8 cellular contexts compared by ENCODE assay signal in genomic region chr6:100116409-100117194, GRCh38.
DNase-seq lines count a peak whose midpoint lies in the region; FAIRE-seq and TF ChIP-seq lines count a peak whose summit lies in the region.

No MANE protein-coding gene starts in this region.

- TF ChIP-seq POLR2A in H54 (IDR thresholded peaks at IDR 0.05; ENCODE audit: low read depth, low read length) (no peak), NB4 (IDR thresholded peaks at IDR 0.05; ENCODE audit: extremely low read depth, insufficient read length) (no peak)

- no peak for TF ChIP-seq EP300 in neural cell (conservative IDR thresholded peaks at IDR 0.05; ENCODE audit: poor library complexity, severe bottlenecking)

- H3K27me3 ChIP-seq in neural cell (ENCODE audit: insufficient read depth, low read depth, low read length): no peaks in the 10 kb centered on the region

- no peaks in the 10 kb centered on the region for H3K36me3 ChIP-seq in neural cell (ENCODE audit: insufficient read depth, low read length)

- DNase-seq in ELF-1 (ENCODE audit: low read depth, low spot score) (peak; percentile 76), H54 (ENCODE audit: insufficient read length, low spot score) (peak; percentile 2), NB4 (ENCODE audit: low read depth) (peak; percentile 74), SK-N-DZ (ENCODE audit: low spot score) (peak; percentile 65), epithelial cell of esophagus (ENCODE audit: low read depth) (peak; percentile 74), NK-92 (lab: John Stamatoyannopoulos, UW; ENCODE audit: unreplicated experiment) (no peak)

- peak; percentile 93 for TF ChIP-seq RAD21 in neural cell (conservative IDR thresholded peaks at IDR 0.05)

- H4K20me1 ChIP-seq in neural cell (ENCODE audit: insufficient read depth): no peaks in the 10 kb centered on the region

- no peak overlapping the region for H2AFZ ChIP-seq in neural cell (ENCODE audit: low read depth, low read length)

- no peaks in the 10 kb centered on the region for H3K9me2 ChIP-seq in neural cell (ENCODE audit: insufficient read depth, low read length)

- FAIRE-seq in H54 (lab: Jason Lieb, UNC): peak; percentile 68

- H3K4me2 ChIP-seq in neural cell (ENCODE audit: low read length): no peak overlapping the region

- TF ChIP-seq CTCF in 22Rv1 (IDR thresholded peaks at IDR 0.05): peak; percentile 80
- TF ChIP-seq CTCF in NB4 (IDR thresholded peaks at IDR 0.05; ENCODE audit: low read depth, low read length): peak; percentile 69
- peak; percentile 74 for TF ChIP-seq CTCF in epithelial cell of esophagus (IDR thresholded peaks at IDR 0.05; ENCODE audit: insufficient read depth, low read depth, low read length, missing control alignments)
- TF ChIP-seq CTCF in neural cell (IDR thresholded peaks at IDR 0.05; ENCODE audit: poor library complexity, severe bottlenecking): peak; percentile 91

- H3K79me2 ChIP-seq in neural cell (replicated peaks; ENCODE audit: insufficient read depth, low read length): no peaks in the 10 kb centered on the region

- H3K9me3 ChIP-seq in neural cell (ENCODE audit: low read length): no peaks in the 10 kb centered on the region

- no peaks in the 10 kb centered on the region for H3F3A ChIP-seq in neural cell (ENCODE audit: insufficient read depth, low read length, poor library complexity, severe bottlenecking)

- H3K9ac ChIP-seq in neural cell (ENCODE audit: low read length): no peak overlapping the region

- H3K27ac ChIP-seq in 22Rv1: no peak overlapping the region
- no peak overlapping the region for H3K27ac ChIP-seq in neural cell (ENCODE audit: low read length)

- H3K4me3 ChIP-seq in NB4 (ENCODE audit: low read depth, low read length) (no peak overlapping the region), epithelial cell of esophagus (ENCODE audit: low read length) (no peak overlapping the region), neural cell (ENCODE audit: low read length) (no peak overlapping the region)

TF ChIP-seq in neural cell, 6 proteins besides CTCF, POLR2A, EP300 and RAD21:
- TF ChIP-seq POLR2AphosphoS5 (IDR thresholded peaks at IDR 0.05): no peak
- no peak for TF ChIP-seq TAF1 (IDR thresholded peaks at IDR 0.05; ENCODE audit: low read depth)
- no peak for TF ChIP-seq REST (IDR thresholded peaks at IDR 0.05; ENCODE audit: borderline replicate concordance)
- no peak for TF ChIP-seq MXI1 (conservative IDR thresholded peaks at IDR 0.05; ENCODE audit: poor library complexity, severe bottlenecking)
- TF ChIP-seq EZH2 (IDR thresholded peaks at IDR 0.05; ENCODE audit: borderline replicate concordance, insufficient read depth, low read length, poor library complexity, severe bottlenecking): no peak
- TF ChIP-seq SMC3 (conservative IDR thresholded peaks at IDR 0.05; ENCODE audit: poor library complexity): peak; percentile 96
